Comparison of ENCODE assay signal across 10 cellular contexts in the genomic region with DNA sequence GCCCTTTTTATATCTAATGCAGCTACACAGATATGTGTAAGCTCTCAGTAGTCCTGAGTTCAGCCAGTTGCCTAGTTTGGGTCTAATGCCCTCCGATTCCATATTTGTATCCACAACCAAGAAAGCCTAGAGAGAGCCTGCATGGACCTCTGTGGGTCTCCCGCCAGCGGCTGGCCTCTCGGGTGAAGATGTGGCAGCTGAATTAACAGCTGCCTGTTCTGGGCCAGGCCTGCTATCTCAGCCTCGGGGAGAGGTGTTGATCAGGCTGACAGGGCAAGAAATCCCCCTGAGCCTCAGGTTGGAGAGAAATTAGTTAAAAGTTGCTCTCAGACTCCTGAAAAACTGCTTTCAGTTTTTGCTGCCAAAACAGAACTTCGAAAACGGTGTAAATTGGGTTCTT. TPM values are rescaled to one million over a fixed set of nuclear protein-coding genes. Genes with fewer than 3 reads are reported as not detected.
DNase-seq lines count a peak whose midpoint lies in the region; ATAC-seq and TF ChIP-seq lines count a peak whose summit lies in the region.
"Had no signal": no experiment of that assay in that cellular context is flagged by ENCODE, and none has a peak within 500 bp of the region (broad histone marks: within the 10 kb centered on the region; RNA-seq: fewer than 3 reads in every experiment).

No MANE protein-coding gene starts in this region.

- no peaks in the 10 kb centered on the region for H3K9me3 Mint-ChIP-seq in activated T-cell treated with anti-CD3 and anti-CD28 coated beads, Interleukin-2, amount 50 U/mL, for 24 hours

- H3K27me3 ChIP-seq in PC-3 (ENCODE audit: low read length) (no peaks in the 10 kb centered on the region), fibroblast of lung (ENCODE audit: control insufficient read depth, insufficient read depth, low read length) (no peaks in the 10 kb centered on the region), smooth muscle cell (ENCODE audit: low read depth) (no peaks in the 10 kb centered on the region), brain microvascular endothelial cell (replicated peaks) (no peaks in the 10 kb centered on the region)

- H3K36me3 ChIP-seq in PC-3 (ENCODE audit: low read depth, low read length) (no peaks in the 10 kb centered on the region), fibroblast of lung (ENCODE audit: control insufficient read depth, insufficient read depth, low read length) (no peaks in the 10 kb centered on the region), smooth muscle cell (ENCODE audit: low read depth) (no peaks in the 10 kb centered on the region), brain microvascular endothelial cell (replicated peaks) (no peaks in the 10 kb centered on the region)

- H3K4me1 ChIP-seq in PC-3 (ENCODE audit: insufficient read depth, low read length), result peaks cover 40% of the 10 kb centered on the region
- peaks cover 20% of the 10 kb centered on the region for H3K4me1 ChIP-seq in fibroblast of lung (ENCODE audit: control insufficient read depth, extremely low read depth, insufficient read depth, low read length)
- H3K4me1 ChIP-seq in smooth muscle cell (ENCODE audit: low read depth), result peaks cover 50% of the 10 kb centered on the region

- POLR2A ChIA-PET in PC-3 (lab: Charles Lee; ENCODE audit: unreplicated experiment), result interaction anchor here (0.6 kb wide), 1 partner anchor 166 kb away, joined by 31 read pairs; a partner anchor contains a TSS

- no peaks in the 10 kb centered on the region for H3K9me3 ChIP-seq in PC-3 (ENCODE audit: low read length)
- H3K9me3 ChIP-seq in fibroblast of lung (ENCODE audit: control insufficient read depth, insufficient read depth, low read depth, low read length), result no peaks in the 10 kb centered on the region
- no peaks in the 10 kb centered on the region for H3K9me3 ChIP-seq in smooth muscle cell (replicated peaks; ENCODE audit: low read depth)

- H3K36me3 Mint-ChIP-seq in activated T-cell treated with anti-CD3 and anti-CD28 coated beads, Interleukin-2, amount 50 U/mL, for 24 hours (ENCODE audit: low read depth), result no peaks in the 10 kb centered on the region

- WGBS in smooth muscle cell (ENCODE audit: low lambda C conversion rate), result 20% methylated on average over 7 of the region's 7 CpGs

- H3K79me2 ChIP-seq in PC-3 (ENCODE audit: low read length) (peaks cover 64% of the 10 kb centered on the region), fibroblast of lung (ENCODE audit: control insufficient read depth, insufficient read depth, low read length) (peaks cover 4% of the 10 kb centered on the region), smooth muscle cell (ENCODE audit: low read depth) (peaks cover 100% of the 10 kb centered on the region)

- H3K4me3 ChIP-seq in GM12865 (ENCODE audit: low read depth, low read length), result no peak overlapping the region; the same call in 1 of the 2 replicates
- H3K4me3 ChIP-seq in PC-3 (ENCODE audit: low read length), result peak overlapping the region; percentile 16; the same call in 1 of the 2 replicates
- H3K4me3 ChIP-seq in fibroblast of lung (replicated peaks in 1 of 4; ENCODE audit: control extremely low read depth in 1 of 4, insufficient read depth in 1 of 4, low read depth in 3 of 4, low read length in 4 of 4), result peak overlapping the region in 1 of 4 experiments; percentile 21
- H3K4me3 ChIP-seq in smooth muscle cell, result no peak overlapping the region
- no peak overlapping the region for H3K4me3 ChIP-seq in brain microvascular endothelial cell (ENCODE audit: low read depth, low read length)

- CTCF ChIA-PET in PC-3 (lab: Charles Lee), result no interaction called here

- H3K27ac ChIP-seq in PC-3 (ENCODE audit: low read length) (peak overlapping the region; percentile 70), fibroblast of lung (ENCODE audit: insufficient read depth, low read length) (peak overlapping the region; percentile 40), smooth muscle cell (ENCODE audit: low read depth) (peak overlapping the region; percentile 90), brain microvascular endothelial cell (no peak overlapping the region)
- H3K27ac ChIP-seq: KMS-11 had no signal

- TF ChIP-seq CTCF in GM12865 (IDR thresholded peaks at IDR 0.05; ENCODE audit: insufficient read depth, low read depth, low read length, missing control alignments), result no peak
- no peak for TF ChIP-seq CTCF in PC-3 (conservative IDR thresholded peaks at IDR 0.05; ENCODE audit: low read depth, low read length)
- no peak for TF ChIP-seq CTCF in fibroblast of lung (conservative IDR thresholded peaks at IDR 0.05 in 1 of 2, IDR thresholded peaks at IDR 0.05 in 1 of 2; ENCODE audit: low read depth in 1 of 2, low read length in 2 of 2)
- TF ChIP-seq CTCF in smooth muscle cell (IDR thresholded peaks at IDR 0.05; ENCODE audit: borderline replicate concordance, insufficient read depth, poor library complexity, severe bottlenecking), result no peak
- TF ChIP-seq CTCF in brain microvascular endothelial cell (IDR thresholded peaks at IDR 0.05; ENCODE audit: low read depth, low read length, missing control alignments), result no peak

- no peak overlapping the region for H3K27ac Mint-ChIP-seq in activated T-cell treated with anti-CD3 and anti-CD28 coated beads, Interleukin-2, amount 50 U/mL, for 24 hours

- peak overlapping the region; percentile 11; the same call in 1 of the 2 replicates for H3K9ac ChIP-seq in PC-3 (ENCODE audit: low read length)
- H3K9ac ChIP-seq in fibroblast of lung (ENCODE audit: insufficient read depth, low read length), result no peak overlapping the region
- peak overlapping the region; percentile 27 for H3K9ac ChIP-seq in smooth muscle cell (ENCODE audit: low read depth)
- H3K9ac ChIP-seq: KMS-11 had no signal

- no TSS peak for BruUV-seq in PC-3 (replicated peaks; lab: Mats Ljungman, UMichigan)

- H3F3A ChIP-seq in PC-3 (ENCODE audit: low read length, unreplicated experiment), result peaks cover 6% of the 10 kb centered on the region
- H3F3A ChIP-seq in smooth muscle cell (ENCODE audit: low read depth), result peaks cover 60% of the 10 kb centered on the region

- H2AFZ ChIP-seq in PC-3 (ENCODE audit: low read length) (peak overlapping the region; percentile 51), fibroblast of lung (ENCODE audit: low read length) (no peak overlapping the region), smooth muscle cell (ENCODE audit: low read depth) (no peak overlapping the region)

- H3K4me1 Mint-ChIP-seq in activated T-cell treated with anti-CD3 and anti-CD28 coated beads, Interleukin-2, amount 50 U/mL, for 24 hours (ENCODE audit: low read depth), result peaks cover 10% of the 10 kb centered on the region

- no peaks in the 10 kb centered on the region for H3K9me2 ChIP-seq in PC-3 (replicated peaks; ENCODE audit: low read length)

- ATAC-seq in PC-3, result no peak

- H4K20me1 ChIP-seq in PC-3 (ENCODE audit: low read length) (no peaks in the 10 kb centered on the region), fibroblast of lung (ENCODE audit: control insufficient read depth, extremely low read depth, insufficient read depth, low read length) (no peaks in the 10 kb centered on the region), smooth muscle cell (ENCODE audit: low read depth) (peaks cover 98% of the 10 kb centered on the region)

- no peak overlapping the region for H3K4me3 Mint-ChIP-seq in activated T-cell treated with anti-CD3 and anti-CD28 coated beads, Interleukin-2, amount 50 U/mL, for 24 hours

- no peaks in the 10 kb centered on the region for H3K27me3 Mint-ChIP-seq in activated T-cell treated with anti-CD3 and anti-CD28 coated beads, Interleukin-2, amount 50 U/mL, for 24 hours

- peak; percentile 31 for DNase-seq in GM12865 (ENCODE audit: low read depth)
- no peak for DNase-seq in PC-3
- DNase-seq in fibroblast of lung (ENCODE audit: low read depth in 2 of 2), result no peak
- no peak for DNase-seq in smooth muscle cell (lab: John Stamatoyannopoulos, UW; ENCODE audit: unreplicated experiment)
- DNase-seq in brain microvascular endothelial cell, result no peak
- no peak for DNase-seq in activated T-cell treated with anti-CD3 and anti-CD28 coated beads, Interleukin-2, amount 50 U/mL, for 24 hours
- no peak for DNase-seq in HPDE6-E6E7 (ENCODE audit: extremely low spot score)
- no peak for DNase-seq in stimulated activated naive CD4-positive, alpha-beta T cell (lab: John Stamatoyannopoulos, UW)
- DNase-seq: stimulated activated CD4-positive, alpha-beta T cell treated with anti-CD3 and anti-CD28 coated beads, Interleukin-2, amount 100 ng/mL, for 48 hours had no signal

- H3K4me2 ChIP-seq in PC-3 (ENCODE audit: low read length), result peak overlapping the region; percentile 72
- H3K4me2 ChIP-seq in fibroblast of lung (ENCODE audit: extremely low read depth, insufficient read depth, low read length), result peak overlapping the region; percentile 67
- H3K4me2 ChIP-seq in smooth muscle cell, result peak overlapping the region; percentile 61
- H3K4me2 ChIP-seq: KMS-11 had no signal

- in situ Hi-C loops in brain microvascular endothelial cell (cut with HindIII; ENCODE audit: low pct_ligation_motif_present, low sequenced_read_pairs), result no loop called here

- intact Hi-C loops in PC-3 (cut with micrococcal nuclease), result no loop called here

RNA-seq across cellular contexts. Expression of a gene that starts 19.8 kb away (rescaled TPM):
- total RNA-seq in PC-3 (2014; rRNA removed) (48.1 and 69.1 TPM in 2 replicates), fibroblast of lung (145 and 159 TPM in 2 replicates), smooth muscle cell (376 and 417 TPM in 2 replicates)
- polyA plus RNA-seq in fibroblast of lung (51.9 and 149 TPM in 2 replicates), smooth muscle cell (596 and 598 TPM in 2 replicates)
- polyA plus RNA-seq in fibroblast of lung (2012), result 56.7 and 156 TPM in 2 replicates
- polyA minus RNA-seq in fibroblast of lung (ENCODE audit: low replicate concordance), result 103 and 333 TPM in 2 replicates

RNA-seq across cellular contexts. Expression of a gene that starts 36.5 kb away (rescaled TPM):
- total RNA-seq in PC-3 (2014; rRNA removed) (17.5 and 18.5 TPM in 2 replicates), fibroblast of lung (19.0 and 22.5 TPM in 2 replicates), smooth muscle cell (13.2 and 20.0 TPM in 2 replicates)
- polyA plus RNA-seq in fibroblast of lung (5.7 and 7.2 TPM in 2 replicates), smooth muscle cell (25.3 and 25.7 TPM in 2 replicates)
- polyA plus RNA-seq in fibroblast of lung (2012), result 6.3 and 7.3 TPM in 2 replicates
- polyA minus RNA-seq in fibroblast of lung (ENCODE audit: low replicate concordance), result 16.2 and 33.9 TPM in 2 replicates

RNA-seq across cellular contexts. Expression of a gene that starts 36.7 kb away (rescaled TPM):
- total RNA-seq in PC-3 (2014; rRNA removed) (59.8 and 63.9 TPM in 2 replicates), fibroblast of lung (13.9 and 18.2 TPM in 2 replicates), smooth muscle cell (16.4 and 24.0 TPM in 2 replicates)
- polyA plus RNA-seq in fibroblast of lung (20.3 and 23.1 TPM in 2 replicates), smooth muscle cell (112 and 125 TPM in 2 replicates)
- 49.9 and 65.2 TPM in 2 replicates for polyA plus RNA-seq in fibroblast of lung (2012)
- polyA minus RNA-seq in fibroblast of lung (ENCODE audit: low replicate concordance), result 7.3 and 30.4 TPM in 2 replicates

RNA-seq across cellular contexts. Expression of a gene that starts 42.3 kb away (rescaled TPM):
- total RNA-seq in PC-3 (2014; rRNA removed), result 17.5 and 18.6 TPM in 2 replicates
- total RNA-seq in fibroblast of lung, result 30.3 and 60.3 TPM in 2 replicates
- polyA plus RNA-seq in fibroblast of lung, result 19.7 and 21.4 TPM in 2 replicates
- polyA plus RNA-seq in fibroblast of lung (2012), result 25.5 and 28.5 TPM in 2 replicates
- 88.4 and 136 TPM in 2 replicates for polyA minus RNA-seq in fibroblast of lung (ENCODE audit: low replicate concordance)
- 36.9 and 51.4 TPM in 2 replicates for total RNA-seq in smooth muscle cell
- polyA plus RNA-seq in smooth muscle cell, result 48.7 and 49.6 TPM in 2 replicates
